In the genomic region with DNA sequence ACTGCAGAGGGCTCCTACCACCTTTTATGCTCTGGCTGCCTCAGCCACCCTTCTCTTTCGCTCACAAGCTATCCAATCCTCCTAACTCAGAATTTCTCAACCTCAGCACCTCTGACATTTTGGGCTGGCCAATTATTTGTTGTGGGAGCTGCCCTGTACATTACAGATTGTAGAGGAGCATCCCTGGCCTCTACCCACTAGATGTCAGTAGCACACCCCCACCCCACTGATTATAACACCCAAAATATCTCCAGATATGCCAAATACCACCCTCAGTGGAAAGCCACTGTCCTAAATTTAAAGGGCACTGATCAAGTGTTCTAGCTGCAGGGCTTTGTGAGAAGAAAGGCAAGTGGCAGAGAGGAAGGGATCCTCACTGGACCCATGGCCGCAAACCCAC, we compare ENCODE assay signal across 18 cellular contexts.
DNase-seq lines count a peak whose midpoint lies in the region; ATAC-seq, FAIRE-seq and TF ChIP-seq lines count a peak whose summit lies in the region.
"Had no signal": no experiment of that assay in that cellular context is flagged by ENCODE, and none has a peak within 500 bp of the region (broad histone marks: within the 10 kb centered on the region; RNA-seq: fewer than 3 reads in every experiment).

No MANE protein-coding gene starts in this region.

- TF ChIP-seq RAD21 in HepG2 (CRISPR knock-in tag; IDR thresholded peaks at IDR 0.05) = no peak

- H3K79me2 ChIP-seq in HepG2 (ENCODE audit: insufficient read depth, low read length) = no peaks in the 10 kb centered on the region

- H3K4me2 ChIP-seq in HepG2 (ENCODE audit: low read depth, low read length) = no peak overlapping the region

- TF ChIP-seq POLR2A in HepG2 (IDR thresholded peaks at IDR 0.05; ENCODE audit: insufficient read depth in 1 of 2, low read depth in 2 of 2, low read length in 2 of 2) (no peak), right lobe of liver (IDR thresholded peaks at IDR 0.05) (no peak)

- TF ChIP-seq EP300 in HepG2 (IDR thresholded peaks at IDR 0.05; ENCODE audit: low read depth in 2 of 2, low read length in 2 of 2) (no peak), HepG2 (CRISPR knock-in tag; IDR thresholded peaks at IDR 0.05; ENCODE audit: borderline replicate concordance) (no peak)

- TF ChIP-seq CTCF in HepG2 (CRISPR knock-in tag; IDR thresholded peaks at IDR 0.05) (0 out of 2 replicates have a peak, but pooled peaks have one; percentile 14), right lobe of liver (IDR thresholded peaks at IDR 0.05) (no peak), fibroblast of villous mesenchyme (IDR thresholded peaks at IDR 0.05; ENCODE audit: insufficient read depth, low read depth, low read length) (peak; percentile 31), GM13977 (IDR thresholded peaks at IDR 0.05; ENCODE audit: extremely low read depth, insufficient read depth, missing control alignments) (no peak)

- H3K4me1 ChIP-seq in HepG2 (ENCODE audit: insufficient read depth, low read length) = no peaks in the 10 kb centered on the region
- no peaks in the 10 kb centered on the region for H3K4me1 ChIP-seq in right lobe of liver
- H3K4me1 ChIP-seq in mesodermal cell (ENCODE audit: control insufficient read depth, insufficient read depth, low read length, poor library complexity, severe bottlenecking) = peaks cover 5% of the 10 kb centered on the region
- H3K4me1 ChIP-seq: breast epithelium had no signal

- in situ Hi-C loops in HepG2 (cut with HindIII; ENCODE audit: extremely low pct_ligation_motif_present, low pct_unique_long_range_greater_than_20kb) (no loop called here), GM13977 (cut with MboI; ENCODE audit: low pct_unique_long_range_greater_than_20kb, low sequenced_read_pairs, unreplicated experiment) (no loop called here)

- DNase-seq in HepG2 (ENCODE audit: low spot score) = no peak
- no peak for DNase-seq in right lobe of liver
- no peak for DNase-seq in fibroblast of villous mesenchyme (ENCODE audit: low read depth)
- DNase-seq in SKM-1 (lab: John Stamatoyannopoulos, UW; ENCODE audit: unreplicated experiment) = no peak
- no peak for DNase-seq in islet precursor cell
- DNase-seq in stimulated activated CD4-positive, alpha-beta T cell treated with anti-CD3 and anti-CD28 coated beads, Interleukin-2, amount 100 ng/mL, for 48 hours = no peak
- DNase-seq in GM13977 (ENCODE audit: low spot score) = no peak
- DNase-seq: activated CD4-positive, CD25-positive, alpha-beta regulatory T cell treated with anti-CD3 and anti-CD28 coated beads, Interleukin-2, amount 50 U/mL, for 72 hours; activated naive CD4-positive, alpha-beta T cell treated with anti-CD3 and anti-CD28 coated beads for 36 hours; CD8-positive, alpha-beta memory T cell; effector CD4-positive, alpha-beta T cell; H9; nephron progenitor cell; NK-92 treated with Interleukin-12 subunit alpha and Interleukin-12 subunit beta, amount 100 ng/mL, for 24 hours; T-helper 17 cell had no signal

- no peak overlapping the region for H3K9ac ChIP-seq in HepG2 (ENCODE audit: insufficient read depth, low read depth, low read length)

- no peaks in the 10 kb centered on the region for H4K20me1 ChIP-seq in HepG2 (ENCODE audit: insufficient read depth, low read length)

- no TSS peak for BruUV-seq in HepG2 (replicated peaks; lab: Mats Ljungman, UMichigan)

- FAIRE-seq in HepG2 (lab: Jason Lieb, UNC) = no peak

- CTCF ChIA-PET in HepG2 (lab: Yijun Ruan, JAX; ENCODE audit: low intra/inter-chr PET ratio, low total read pairs) = no interaction called here

- ATAC-seq in HepG2 = no peak
- no peak for ATAC-seq in right lobe of liver
- ATAC-seq: T-helper 17 cell had no signal

- intact Hi-C loops in HepG2 (cut with micrococcal nuclease; ENCODE audit: unreplicated experiment) (no loop called here), right lobe of liver (cut with DNase I) (no loop called here)

- POLR2A ChIA-PET in HepG2 (lab: Yijun Ruan, JAX) = no interaction called here

- H2AFZ ChIP-seq in HepG2 (ENCODE audit: low read length) = no peak overlapping the region

- no peaks in the 10 kb centered on the region for H3K9me3 ChIP-seq in HepG2 (ENCODE audit: low read length)
- no peaks in the 10 kb centered on the region for H3K9me3 ChIP-seq in right lobe of liver
- no peaks in the 10 kb centered on the region for H3K9me3 ChIP-seq in mesodermal cell (ENCODE audit: control insufficient read depth, low read length)

- H3K36me3 ChIP-seq in HepG2 (replicated peaks in 1 of 2; ENCODE audit: control insufficient read depth in 1 of 2, insufficient read depth in 2 of 2, low read length in 2 of 2) (no peaks in the 10 kb centered on the region), right lobe of liver (no peaks in the 10 kb centered on the region), mesodermal cell (ENCODE audit: control insufficient read depth, insufficient read depth, low read length) (no peaks in the 10 kb centered on the region)
- H3K36me3 ChIP-seq: breast epithelium had no signal

- H3K4me3 ChIP-seq in HepG2 (replicated peaks in 1 of 3; ENCODE audit: insufficient read depth in 1 of 3, low read depth in 2 of 3, low read length in 3 of 3) (no peak overlapping the region), right lobe of liver (no peak overlapping the region), fibroblast of villous mesenchyme (ENCODE audit: low read depth, low read length) (no peak overlapping the region), mesodermal cell (ENCODE audit: extremely low read depth, insufficient read depth, low read length, poor library complexity, severe bottlenecking) (no peak overlapping the region)
- H3K4me3 ChIP-seq: breast epithelium, lung had no signal

- H3K27me3 ChIP-seq in HepG2 (ENCODE audit: control insufficient read depth in 1 of 2, insufficient read depth in 2 of 2, low read length in 2 of 2) (peaks cover 0 to 10% of the 10 kb centered on the region in 2 experiments; a peak in 1 of 5 replicates), right lobe of liver (no peaks in the 10 kb centered on the region)
- H3K27me3 ChIP-seq: breast epithelium had no signal

- 32% methylated on average over 2 of the region's 2 CpGs for WGBS in HepG2 (ENCODE audit: low lambda C conversion rate)
- WGBS in right lobe of liver (ENCODE audit: insufficient coverage, low coverage, low lambda C conversion rate, missing lambda C conversion rate) = 85% methylated on average over 2 of the region's 2 CpGs
- WGBS in mesodermal cell (ENCODE audit: insufficient coverage in 2 of 2), 2 experiments = no CpG with 5 or more reads among the region's 2 CpGs

- H3K27ac ChIP-seq in HepG2 (ENCODE audit: extremely low read length, insufficient read depth, low read length) = no peak overlapping the region
- no peak overlapping the region for H3K27ac ChIP-seq in right lobe of liver
- H3K27ac ChIP-seq in mesodermal cell (ENCODE audit: low read depth, low read length, severe bottlenecking) = peak overlapping the region; percentile 58

TF ChIP-seq in HepG2, 621 proteins besides CTCF, POLR2A, EP300 and RAD21:
- TF ChIP-seq SMAD9 (CRISPR knock-in tag; IDR thresholded peaks at IDR 0.05) (no peak), RBAK (CRISPR knock-in tag; IDR thresholded peaks at IDR 0.05) (0 out of 2 replicates have a peak, but pooled peaks have one; percentile 39), NFKBIZ (CRISPR knock-in tag; IDR thresholded peaks at IDR 0.05) (no peak), SETDB1 (CRISPR knock-in tag; IDR thresholded peaks at IDR 0.05; ENCODE audit: borderline replicate concordance) (no peak)

Comparison
In these comparisons a context has a peak if more than half of its experiments do, and no peak if none do; other contexts are left out.
1. CTCF ChIP-seq: peak in HepG2 (single experiment) and fibroblast of villous mesenchyme (single experiment); none in right lobe of liver (0 of 4) and GM13977 (single experiment).